ENCODE assay signal across 9 cellular contexts in the genomic region with DNA sequence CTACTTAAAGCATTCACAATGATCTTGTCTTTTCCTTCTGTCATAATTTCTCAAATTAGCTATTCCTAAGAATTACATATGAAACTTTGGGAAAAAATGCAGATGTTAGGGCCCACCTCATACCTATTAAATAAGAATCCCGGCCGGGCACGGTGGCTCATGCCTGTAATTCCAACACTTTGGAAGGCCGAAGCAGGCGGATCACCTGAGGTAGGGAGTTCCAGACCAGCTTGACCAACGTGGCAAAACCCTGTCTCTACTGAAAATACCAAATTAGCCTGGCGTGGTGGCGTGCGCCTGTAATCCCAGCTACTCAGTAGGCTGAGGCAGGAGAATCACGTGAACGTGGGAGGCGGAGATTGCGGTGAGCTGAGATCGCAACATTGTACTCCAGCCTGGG.
"Had no signal": no experiment of that assay in that cellular context is flagged by ENCODE, and none has a peak within 500 bp of the region (broad histone marks: within the 10 kb centered on the region; RNA-seq: fewer than 3 reads in every experiment).

No MANE protein-coding gene starts in this region.

- H3K27ac Mint-ChIP-seq: HFFc6, IgD-negative memory B cell had no signal

- H3K36me3 ChIP-seq: HAP-1 had no signal

- H3K27me3 Mint-ChIP-seq: IgD-negative memory B cell had no signal

- H3K27ac ChIP-seq: HL-60 had no signal

- DNase-seq: GOT3, H7, HFFc6, KBM-7 had no signal

- H3K4me1 ChIP-seq: HAP-1 had no signal

- H3K4me3 Mint-ChIP-seq: HFFc6, IgD-negative memory B cell had no signal

- H3K4me1 Mint-ChIP-seq: IgD-negative memory B cell had no signal

- H3K36me3 Mint-ChIP-seq: IgD-negative memory B cell had no signal

- H3K9me3 ChIP-seq: HAP-1 had no signal

- H3K4me3 ChIP-seq: HAP-1 had no signal

- ATAC-seq: HCT116, HepG2 had no signal
